ENCODE assay signal across 11 cellular contexts in the genomic region with DNA sequence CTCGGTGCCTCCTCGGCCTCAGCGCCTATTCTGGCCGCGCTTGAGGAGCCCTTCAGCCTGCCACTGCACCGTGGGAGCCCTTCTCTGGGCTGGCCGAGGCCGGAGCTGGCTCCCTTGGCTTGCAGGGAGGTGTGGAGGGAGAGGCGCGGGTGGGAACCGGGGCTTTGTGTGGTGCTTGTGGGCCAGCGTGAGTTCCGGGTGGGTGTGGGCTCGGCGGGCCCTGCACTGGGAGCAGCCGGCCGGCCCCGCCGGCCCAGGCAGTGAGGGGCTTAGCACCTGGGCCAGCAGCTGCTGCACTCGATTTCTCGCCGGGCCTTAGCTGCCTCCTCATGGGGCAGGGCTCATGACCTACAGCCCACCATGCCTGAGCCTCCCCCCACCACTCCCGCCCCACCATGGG. TPM values are rescaled to one million over a fixed set of nuclear protein-coding genes. Genes with fewer than 3 reads are reported as not detected.
"Had no signal": no experiment of that assay in that cellular context is flagged by ENCODE, and none has a peak within 500 bp of the region (broad histone marks: within the 10 kb centered on the region; RNA-seq: fewer than 3 reads in every experiment).

No MANE protein-coding gene starts in this region.

- H3K36me3 ChIP-seq: HAP-1 had no signal

- H3K4me3 ChIP-seq: GM23248, GM23338, HAP-1 had no signal

- ATAC-seq: GM23338, HCT116 had no signal

- H3K9me3 ChIP-seq: HAP-1 had no signal

- H3K4me1 ChIP-seq: HAP-1 had no signal

- DNase-seq: GM23248, GOT3, H7, H9, HCEC 1CT, HFFc6 had no signal

- H3K27ac ChIP-seq: GM23248 had no signal

RNA-seq across cellular contexts. Expression of a gene that starts 26.6 kb away (rescaled TPM):
- total RNA-seq: GM23248, GM23338, H1, H4, H7, H9, HFFc6 had no signal
